8 cellular contexts compared by ENCODE assay signal in genomic region chr9:2024888-2025781, GRCh38. TPM values are rescaled to one million over a fixed set of nuclear protein-coding genes. Genes with fewer than 3 reads are reported as not detected.
DNase-seq lines count a peak whose midpoint lies in the region; ATAC-seq and TF ChIP-seq lines count a peak whose summit lies in the region.

No MANE protein-coding gene starts in this region.

- peaks cover 28% of the 10 kb centered on the region for H3K27me3 Mint-ChIP-seq in WTC11 (ENCODE audit: low read depth)
- no peaks in the 10 kb centered on the region for H3K27me3 Mint-ChIP-seq in stimulated activated naive B cell treated with anti-CD40 and anti-IgM and Interleukin-4, amounts not matched to agents 10 μg/mL and 1 μg/mL and 100 μg/mL, for 72 hours

- no peaks in the 10 kb centered on the region for H3K9me3 Mint-ChIP-seq in WTC11
- no peaks in the 10 kb centered on the region for H3K9me3 Mint-ChIP-seq in stimulated activated naive B cell treated with anti-CD40 and anti-IgM and Interleukin-4, amounts not matched to agents 10 μg/mL and 1 μg/mL and 100 μg/mL, for 72 hours

- CTCF ChIA-PET in WTC11 (lab: Charles Lee): interaction anchor here (1.7 kb wide), 1 partner anchor 85 kb away, joined by 5 read pairs; no protein-coding TSS in a partner anchor

- H3K4me3 ChIP-seq in HUES6 (ENCODE audit: low read depth, low read length) (no peak overlapping the region), heart right ventricle (no peak overlapping the region), BE2C (ENCODE audit: low read depth, low read length) (no peak overlapping the region)

- H3K36me3 Mint-ChIP-seq in WTC11: no peaks in the 10 kb centered on the region
- peaks cover 7 to 36% of the 10 kb centered on the region in 2 donors for H3K36me3 Mint-ChIP-seq in stimulated activated naive B cell treated with anti-CD40 and anti-IgM and Interleukin-4, amounts not matched to agents 10 μg/mL and 1 μg/mL and 100 μg/mL, for 72 hours

- H3K27ac ChIP-seq in HUES6 (ENCODE audit: low read depth, low read length): 0 out of 2 replicates have a peak overlapping the region, but pooled peaks have one; percentile 29
- peak overlapping the region; percentile 31 to 84 (median 64) for H3K27ac ChIP-seq in heart right ventricle

- no peaks in the 10 kb centered on the region for H3K36me3 ChIP-seq in HUES6 (ENCODE audit: control insufficient read depth, insufficient read depth, low read length)
- peaks cover 0 to 13% (median 0%) of the 10 kb centered on the region in 9 donors for H3K36me3 ChIP-seq in heart right ventricle
- H3K36me3 ChIP-seq in BE2C: no peaks in the 10 kb centered on the region

- peak overlapping the region; percentile 21; the same call in 1 of the 2 replicates for H3K27ac Mint-ChIP-seq in WTC11
- peak overlapping the region; percentile 75 for H3K27ac Mint-ChIP-seq in stimulated activated naive B cell treated with anti-CD40 and anti-IgM and Interleukin-4, amounts not matched to agents 10 μg/mL and 1 μg/mL and 100 μg/mL, for 72 hours

- H3K27me3 ChIP-seq in HUES6 (ENCODE audit: control insufficient read depth, insufficient read depth, low read length): peaks cover 1% of the 10 kb centered on the region; the same call in 1 of the 2 replicates
- H3K27me3 ChIP-seq in heart right ventricle: no peaks in the 10 kb centered on the region
- peaks cover 7% of the 10 kb centered on the region; the same call in 1 of the 2 replicates for H3K27me3 ChIP-seq in BE2C

- WGBS in heart right ventricle, 2 donors: 25 to 26% methylated on average over 5 of the region's 5 CpGs

- no peak for TF ChIP-seq CTCF in WTC11 (IDR thresholded peaks at IDR 0.05)
- TF ChIP-seq CTCF in heart right ventricle (IDR thresholded peaks at IDR 0.05): no peak
- TF ChIP-seq CTCF in BE2C (IDR thresholded peaks at IDR 0.05; ENCODE audit: low read depth, low read length): no peak

- no peak overlapping the region for H3K4me3 Mint-ChIP-seq in WTC11
- H3K4me3 Mint-ChIP-seq in stimulated activated naive B cell treated with anti-CD40 and anti-IgM and Interleukin-4, amounts not matched to agents 10 μg/mL and 1 μg/mL and 100 μg/mL, for 72 hours: peak overlapping the region; percentile 46 to 59

- ATAC-seq in WTC11 (peak; percentile 71), heart right ventricle (peak in 6 of 8 donors; percentile 32 to 90 (median 60)), GM19455 (IDR thresholded peaks at IDR 0.05; ENCODE audit: unreplicated experiment) (no peak)
- ATAC-seq in stimulated activated naive B cell treated with anti-CD40 and anti-IgM and Interleukin-4, amounts not matched to agents 10 μg/mL and 1 μg/mL and 100 μg/mL, for 72 hours (replicated peaks): peak in 1 of 2 donors; percentile 43

- H3K4me1 ChIP-seq in HUES6 (ENCODE audit: control insufficient read depth, insufficient read depth, low read length) (peaks cover 42% of the 10 kb centered on the region), heart right ventricle (peaks cover 28 to 100% (median 92%) of the 10 kb centered on the region in 9 donors), BE2C (no peaks in the 10 kb centered on the region)

- no peaks in the 10 kb centered on the region for H3K9me3 ChIP-seq in HUES6 (ENCODE audit: control insufficient read depth, insufficient read depth, low read depth, low read length)
- H3K9me3 ChIP-seq in heart right ventricle: no peaks in the 10 kb centered on the region
- no peaks in the 10 kb centered on the region for H3K9me3 ChIP-seq in BE2C

- POLR2A ChIA-PET in WTC11 (lab: Charles Lee): no interaction called here

- intact Hi-C loops in heart right ventricle (cut with DNase I): no loop called here

- no peak overlapping the region for H3K9ac ChIP-seq in HUES6 (ENCODE audit: low read length)

- peaks cover 48% of the 10 kb centered on the region for H3K4me1 Mint-ChIP-seq in WTC11
- peaks cover 59 to 75% of the 10 kb centered on the region in 2 donors for H3K4me1 Mint-ChIP-seq in stimulated activated naive B cell treated with anti-CD40 and anti-IgM and Interleukin-4, amounts not matched to agents 10 μg/mL and 1 μg/mL and 100 μg/mL, for 72 hours

- TF ChIP-seq POLR2A in erythroblast (IDR thresholded peaks at IDR 0.05; ENCODE audit: low read length): no peak

- no peak for DNase-seq in WTC11 (ENCODE audit: low spot score)
- no peak for DNase-seq in heart right ventricle
- no peak for DNase-seq in stimulated activated naive B cell treated with anti-CD40 and anti-IgM and Interleukin-4, amounts not matched to agents 10 μg/mL and 1 μg/mL and 100 μg/mL, for 72 hours
- no peak for DNase-seq in activated gamma-delta T cell treated with Interleukin-2 at 50 U/mL for 16 hours
- DNase-seq in erythroblast (lab: John Stamatoyannopoulos, UW): no peak
- no peak for DNase-seq in BE2C

TF ChIP-seq in WTC11, 78 proteins besides CTCF, POLR2A, EP300 and RAD21:
- TF ChIP-seq ZNF425 (CRISPR knock-in tag; conservative IDR thresholded peaks at IDR 0.05) (no peak), GTF2I (CRISPR knock-in tag; conservative IDR thresholded peaks at IDR 0.05) (no peak), NR3C1 (CRISPR knock-in tag; conservative IDR thresholded peaks at IDR 0.05; ENCODE audit: low read depth) (no peak), IRF2 (CRISPR knock-in tag; IDR thresholded peaks at IDR 0.05; ENCODE audit: borderline replicate concordance, low read depth) (no peak), CREB1 (CRISPR knock-in tag; IDR thresholded peaks at IDR 0.05) (no peak), FOXK1 (CRISPR knock-in tag; IDR thresholded peaks at IDR 0.05) (no peak), ESRRA (CRISPR knock-in tag; IDR thresholded peaks at IDR 0.05; ENCODE audit: borderline replicate concordance) (no peak), IRF1 (CRISPR knock-in tag; IDR thresholded peaks at IDR 0.05) (no peak), ZNF416 (CRISPR knock-in tag; IDR thresholded peaks at IDR 0.05) (no peak), ZBTB21 (CRISPR knock-in tag; IDR thresholded peaks at IDR 0.05; ENCODE audit: borderline replicate concordance) (no peak), NR1H2 (CRISPR knock-in tag; IDR thresholded peaks at IDR 0.05) (no peak), ZNF396 (CRISPR knock-in tag; IDR thresholded peaks at IDR 0.05; ENCODE audit: borderline replicate concordance) (no peak), ZNF281 (CRISPR knock-in tag; IDR thresholded peaks at IDR 0.05) (no peak)
TF ChIP-seq in WTC11: peak in this region for 0.

RNA-seq across cellular contexts. Expression of gene SMARCA2, which starts 10.0 kb away (rescaled TPM):
- total RNA-seq in WTC11 (2021): 15.7 to 20.3 TPM (median 17.2 TPM) in 3 replicates
- total RNA-seq in heart right ventricle: 100 to 1,000 TPM in 6 of 10 donors, 10 to 100 TPM in 4; 76.1 to 140 (median 114) TPM
- polyA plus RNA-seq in heart right ventricle: 10 to 100 TPM; 26.5 to 33.1 TPM
- polyA plus RNA-seq in BE2C (2012; ENCODE audit: insufficient read depth, insufficient read length, low read depth): 1.1 TPM
